9 cellular contexts compared by ENCODE assay signal in the genomic region with DNA sequence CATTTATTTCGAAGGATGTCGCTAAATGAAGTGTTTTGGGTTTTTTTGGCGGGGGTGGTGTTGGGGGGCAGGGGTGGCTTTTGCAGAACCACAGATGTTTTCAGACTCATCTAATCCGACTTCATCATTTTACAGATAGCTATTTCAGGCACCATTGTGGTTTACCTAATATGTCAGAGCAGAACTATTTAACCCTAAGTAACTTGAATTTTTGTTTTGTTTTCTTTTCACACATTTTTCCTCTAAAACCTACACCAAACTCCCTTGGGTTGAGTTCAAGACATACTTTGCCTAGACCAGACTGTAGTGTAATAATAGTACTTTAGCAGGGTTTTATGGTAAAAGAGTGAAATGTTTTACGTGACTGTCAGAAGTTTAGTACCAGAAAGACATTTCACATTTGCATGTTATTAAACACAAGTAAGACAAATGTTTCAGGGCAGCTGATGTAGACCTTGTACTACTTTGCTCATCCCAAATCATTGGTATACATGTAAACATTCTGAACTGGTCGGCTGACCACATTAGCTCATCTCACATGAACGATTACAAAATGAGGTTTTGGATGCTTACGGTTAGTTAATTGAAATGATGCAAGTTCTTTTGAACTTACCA. TPM values are rescaled to one million over a fixed set of nuclear protein-coding genes. Genes with fewer than 3 reads are reported as not detected.
A peak's percentile ranks its signal among the peaks of the same experiment; 100 is the strongest.
DNase-seq lines count a peak whose midpoint lies in the region; ATAC-seq and TF ChIP-seq lines count a peak whose summit lies in the region.
"Had no signal": no experiment of that assay in that cellular context is flagged by ENCODE, and none has a peak within 500 bp of the region (broad histone marks: within the 10 kb centered on the region; RNA-seq: fewer than 3 reads in every experiment).

No MANE protein-coding gene starts in this region.

- intact Hi-C loops in activated CD8-positive, alpha-beta T cell treated with anti-CD3 and anti-CD28 coated beads for 36 hours (cut with micrococcal nuclease), result no loop called here
- intact Hi-C loops in Caco-2 (cut with micrococcal nuclease; ENCODE audit: unreplicated experiment), result no loop called here

- CTCF ChIA-PET in activated CD8-positive, alpha-beta T cell treated with anti-CD3 and anti-CD28 coated beads for 36 hours (lab: Charles Lee), result interaction anchor here (1.0 kb wide), 1 partner anchor 11 kb away, joined by 3 read pairs; no protein-coding TSS in a partner anchor
- CTCF ChIA-PET in activated CD8-positive, alpha-beta T cell treated with anti-CD3 and anti-CD28 coated beads, Interleukin-2, amount 10 ng/mL, durations not matched to agents 7 days and 5 days (lab: Charles Lee), result interaction anchor here (1.1 to 1.6 kb wide), 2 partner anchors 37 to 344 kb away, joined by 3 to 5 read pairs; no protein-coding TSS in a partner anchor
- CTCF ChIA-PET in Caco-2 (lab: Charles Lee), result no interaction called here

- H3K4me2 ChIP-seq in neural progenitor cell, result no peak overlapping the region

- H3K36me3 ChIP-seq in Caco-2 (ENCODE audit: control insufficient read depth, insufficient read depth, low read length) (no peaks in the 10 kb centered on the region), neural progenitor cell (no peaks in the 10 kb centered on the region)

- DNase-seq in activated CD8-positive, alpha-beta T cell treated with anti-CD3 and anti-CD28 coated beads for 36 hours, result peak; percentile 9
- DNase-seq in activated CD8-positive, alpha-beta T cell treated with anti-CD3 and anti-CD28 coated beads, Interleukin-2, amount 10 ng/mL, durations not matched to agents 7 days and 5 days, result no peak
- DNase-seq in activated naive CD8-positive, alpha-beta T cell treated with anti-CD3 and anti-CD28 coated beads for 36 hours, result no peak
- DNase-seq in smooth muscle cell of the brain vasculature (ENCODE audit: low read depth, low spot score), result peak; percentile 15
- no peak for DNase-seq in Caco-2
- no peak for DNase-seq in foreskin keratinocyte
- no peak for DNase-seq in neural progenitor cell (ENCODE audit: low spot score)

- H3K79me2 ChIP-seq in neural progenitor cell (ENCODE audit: low read depth), result peaks cover 86% of the 10 kb centered on the region

- H3K4me1 Mint-ChIP-seq in activated CD8-positive, alpha-beta T cell treated with anti-CD3 and anti-CD28 coated beads for 36 hours (ENCODE audit: low read depth), result peaks cover 47% of the 10 kb centered on the region
- H3K4me1 Mint-ChIP-seq in activated CD8-positive, alpha-beta T cell treated with anti-CD3 and anti-CD28 coated beads, Interleukin-2, amount 10 ng/mL, durations not matched to agents 7 days and 5 days (ENCODE audit: low read depth), result peaks cover 8% of the 10 kb centered on the region
- peaks cover 37% of the 10 kb centered on the region for H3K4me1 Mint-ChIP-seq in activated naive CD8-positive, alpha-beta T cell treated with anti-CD3 and anti-CD28 coated beads for 36 hours
- no peaks in the 10 kb centered on the region for H3K4me1 Mint-ChIP-seq in Caco-2 (ENCODE audit: low read depth, unreplicated experiment)
- H3K4me1 Mint-ChIP-seq in neural progenitor cell, result no peaks in the 10 kb centered on the region

- no peak overlapping the region for H3K27ac ChIP-seq in foreskin keratinocyte
- no peak overlapping the region for H3K27ac ChIP-seq in neural progenitor cell

- POLR2A ChIA-PET in activated CD8-positive, alpha-beta T cell treated with anti-CD3 and anti-CD28 coated beads for 36 hours (lab: Charles Lee), result interaction anchor here (0.6 kb wide), 1 partner anchor 9 kb away, joined by 4 read pairs; no protein-coding TSS in a partner anchor
- POLR2A ChIA-PET in activated CD8-positive, alpha-beta T cell treated with anti-CD3 and anti-CD28 coated beads, Interleukin-2, amount 10 ng/mL, durations not matched to agents 7 days and 5 days (lab: Charles Lee), result no interaction called here
- POLR2A ChIA-PET in Caco-2 (lab: Charles Lee), result no interaction called here

- peaks cover 10% of the 10 kb centered on the region for H3K36me3 Mint-ChIP-seq in activated CD8-positive, alpha-beta T cell treated with anti-CD3 and anti-CD28 coated beads for 36 hours (ENCODE audit: low read depth)
- H3K36me3 Mint-ChIP-seq in activated CD8-positive, alpha-beta T cell treated with anti-CD3 and anti-CD28 coated beads, Interleukin-2, amount 10 ng/mL, durations not matched to agents 7 days and 5 days (ENCODE audit: low read depth), result peaks cover 6% of the 10 kb centered on the region
- H3K36me3 Mint-ChIP-seq in activated naive CD8-positive, alpha-beta T cell treated with anti-CD3 and anti-CD28 coated beads for 36 hours, result peaks cover 18% of the 10 kb centered on the region
- H3K36me3 Mint-ChIP-seq in Caco-2 (ENCODE audit: insufficient read depth, unreplicated experiment) (no peaks in the 10 kb centered on the region), neural progenitor cell (peaks cover 17% of the 10 kb centered on the region)

- no peaks in the 10 kb centered on the region for H3K4me1 ChIP-seq in Caco-2
- H3K4me1 ChIP-seq in foreskin keratinocyte, result peaks cover 39% of the 10 kb centered on the region
- no peaks in the 10 kb centered on the region for H3K4me1 ChIP-seq in neural progenitor cell

- H3K27me3 ChIP-seq in Caco-2 (replicated peaks; ENCODE audit: control insufficient read depth, insufficient read depth, low read length) (no peaks in the 10 kb centered on the region), foreskin keratinocyte (no peaks in the 10 kb centered on the region), neural progenitor cell (no peaks in the 10 kb centered on the region)

- ATAC-seq in activated CD8-positive, alpha-beta T cell treated with anti-CD3 and anti-CD28 coated beads for 36 hours, result peak; percentile 62
- ATAC-seq in activated CD8-positive, alpha-beta T cell treated with anti-CD3 and anti-CD28 coated beads, Interleukin-2, amount 10 ng/mL, durations not matched to agents 7 days and 5 days, result no peak
- ATAC-seq in HG02981 (IDR thresholded peaks at IDR 0.05; ENCODE audit: unreplicated experiment) (peak; percentile 78), foreskin keratinocyte (no peak)

- H3K9ac ChIP-seq in neural progenitor cell, result no peak overlapping the region

- H3K4me3 ChIP-seq in Caco-2 (ENCODE audit: low read depth, low read length) (no peak overlapping the region), neural progenitor cell (no peak overlapping the region)
- H3K4me3 ChIP-seq: skin epidermis had no signal

- no TSS peak for BruUV-seq in Caco-2 (replicated peaks; lab: Mats Ljungman, UMichigan)

- H3F3A ChIP-seq in neural progenitor cell (ENCODE audit: low read depth), result no peaks in the 10 kb centered on the region

- H3K9me3 Mint-ChIP-seq in activated CD8-positive, alpha-beta T cell treated with anti-CD3 and anti-CD28 coated beads for 36 hours, result no peaks in the 10 kb centered on the region
- H3K9me3 Mint-ChIP-seq in activated CD8-positive, alpha-beta T cell treated with anti-CD3 and anti-CD28 coated beads, Interleukin-2, amount 10 ng/mL, durations not matched to agents 7 days and 5 days (ENCODE audit: insufficient read depth), result no peaks in the 10 kb centered on the region
- H3K9me3 Mint-ChIP-seq in activated naive CD8-positive, alpha-beta T cell treated with anti-CD3 and anti-CD28 coated beads for 36 hours, result no peaks in the 10 kb centered on the region
- no peaks in the 10 kb centered on the region for H3K9me3 Mint-ChIP-seq in Caco-2 (ENCODE audit: unreplicated experiment)
- no peaks in the 10 kb centered on the region for H3K9me3 Mint-ChIP-seq in neural progenitor cell

- H3K9me3 ChIP-seq in Caco-2 (no peaks in the 10 kb centered on the region), neural progenitor cell (ENCODE audit: low read depth) (no peaks in the 10 kb centered on the region)

- H2AFZ ChIP-seq in neural progenitor cell (replicated peaks), result no peak overlapping the region

- no peak for TF ChIP-seq CTCF in activated CD8-positive, alpha-beta T cell treated with anti-CD3 and anti-CD28 coated beads for 36 hours (IDR thresholded peaks at IDR 0.05)
- no peak for TF ChIP-seq CTCF in Caco-2 (IDR thresholded peaks at IDR 0.05; ENCODE audit: insufficient read depth in 1 of 2, low read depth in 1 of 2, low read length in 1 of 2, severe bottlenecking in 1 of 2, unreplicated experiment in 1 of 2)
- no peak for TF ChIP-seq CTCF in foreskin keratinocyte (conservative IDR thresholded peaks at IDR 0.05)
- TF ChIP-seq CTCF in neural progenitor cell (IDR thresholded peaks at IDR 0.05), result no peak

- H3K4me3 Mint-ChIP-seq in activated CD8-positive, alpha-beta T cell treated with anti-CD3 and anti-CD28 coated beads for 36 hours, result no peak overlapping the region
- no peak overlapping the region for H3K4me3 Mint-ChIP-seq in activated CD8-positive, alpha-beta T cell treated with anti-CD3 and anti-CD28 coated beads, Interleukin-2, amount 10 ng/mL, durations not matched to agents 7 days and 5 days
- no peak overlapping the region for H3K4me3 Mint-ChIP-seq in activated naive CD8-positive, alpha-beta T cell treated with anti-CD3 and anti-CD28 coated beads for 36 hours
- H3K4me3 Mint-ChIP-seq in Caco-2 (ENCODE audit: unreplicated experiment), result no peak overlapping the region
- no peak overlapping the region for H3K4me3 Mint-ChIP-seq in neural progenitor cell

- peak overlapping the region; percentile 59 for H3K27ac Mint-ChIP-seq in activated CD8-positive, alpha-beta T cell treated with anti-CD3 and anti-CD28 coated beads for 36 hours
- no peak overlapping the region for H3K27ac Mint-ChIP-seq in activated CD8-positive, alpha-beta T cell treated with anti-CD3 and anti-CD28 coated beads, Interleukin-2, amount 10 ng/mL, durations not matched to agents 7 days and 5 days
- H3K27ac Mint-ChIP-seq in activated naive CD8-positive, alpha-beta T cell treated with anti-CD3 and anti-CD28 coated beads for 36 hours, result peak overlapping the region; percentile 25
- H3K27ac Mint-ChIP-seq in Caco-2 (ENCODE audit: unreplicated experiment) (no peak overlapping the region), neural progenitor cell (no peak overlapping the region)

- H3K27me3 Mint-ChIP-seq in activated CD8-positive, alpha-beta T cell treated with anti-CD3 and anti-CD28 coated beads for 36 hours, result no peaks in the 10 kb centered on the region
- H3K27me3 Mint-ChIP-seq in activated CD8-positive, alpha-beta T cell treated with anti-CD3 and anti-CD28 coated beads, Interleukin-2, amount 10 ng/mL, durations not matched to agents 7 days and 5 days (ENCODE audit: low read depth), result no peaks in the 10 kb centered on the region
- no peaks in the 10 kb centered on the region for H3K27me3 Mint-ChIP-seq in activated naive CD8-positive, alpha-beta T cell treated with anti-CD3 and anti-CD28 coated beads for 36 hours
- no peaks in the 10 kb centered on the region for H3K27me3 Mint-ChIP-seq in Caco-2 (ENCODE audit: insufficient read depth, unreplicated experiment)
- H3K27me3 Mint-ChIP-seq in neural progenitor cell (ENCODE audit: insufficient read depth, low read depth), result no peaks in the 10 kb centered on the region

- H4K20me1 ChIP-seq in neural progenitor cell (ENCODE audit: low read depth), result peaks cover 3% of the 10 kb centered on the region

RNA-seq across cellular contexts. Expression of a gene that starts 37.7 kb away (rescaled TPM):
- 10 to 100 TPM; 31.3 to 48.7 TPM for total RNA-seq in activated CD8-positive, alpha-beta T cell treated with anti-CD3 and anti-CD28 coated beads for 36 hours
- total RNA-seq in activated CD8-positive, alpha-beta T cell treated with anti-CD3 and anti-CD28 coated beads, Interleukin-2, amount 10 ng/mL, durations not matched to agents 7 days and 5 days, result 10 to 100 TPM; 26.8 to 35.7 TPM
- 10 to 100 TPM; 32.8 to 38.1 TPM for total RNA-seq in activated naive CD8-positive, alpha-beta T cell treated with anti-CD3 and anti-CD28 coated beads for 36 hours
- total RNA-seq in Caco-2 (2022) (32.8 and 34.3 TPM in 2 replicates), foreskin keratinocyte (25.0 and 26.1 TPM in 2 replicates), neural progenitor cell (ENCODE audit: low replicate concordance) (44.2 and 59.6 TPM in 2 replicates)
- polyA plus RNA-seq in foreskin keratinocyte, result 9.7 and 11.7 TPM in 2 replicates

Comparison
In these comparisons a context has a peak if more than half of its experiments do, and no peak if none do; other contexts are left out.
1. ATAC-seq: peak in activated CD8-positive, alpha-beta T cell treated with anti-CD3 and anti-CD28 coated beads for 36 hours (single experiment) and HG02981 (single experiment); none in activated CD8-positive, alpha-beta T cell treated with anti-CD3 and anti-CD28 coated beads, Interleukin-2, amount 10 ng/mL, durations not matched to agents 7 days and 5 days (single experiment) and foreskin keratinocyte (single experiment).
2. DNase-seq: peak in activated CD8-positive, alpha-beta T cell treated with anti-CD3 and anti-CD28 coated beads for 36 hours (single experiment) and smooth muscle cell of the brain vasculature (single experiment); none in activated CD8-positive, alpha-beta T cell treated with anti-CD3 and anti-CD28 coated beads, Interleukin-2, amount 10 ng/mL, durations not matched to agents 7 days and 5 days (single experiment), activated naive CD8-positive, alpha-beta T cell treated with anti-CD3 and anti-CD28 coated beads for 36 hours (single experiment), Caco-2 (0 of 2), foreskin keratinocyte (0 of 2) and neural progenitor cell (single experiment).
3. H3K27ac Mint-ChIP-seq: peak in activated CD8-positive, alpha-beta T cell treated with anti-CD3 and anti-CD28 coated beads for 36 hours (single experiment) and activated naive CD8-positive, alpha-beta T cell treated with anti-CD3 and anti-CD28 coated beads for 36 hours (single experiment); none in activated CD8-positive, alpha-beta T cell treated with anti-CD3 and anti-CD28 coated beads, Interleukin-2, amount 10 ng/mL, durations not matched to agents 7 days and 5 days (single experiment), Caco-2 (single experiment) and neural progenitor cell (single experiment).